1 cellular context compared by ENCODE assay signal in genomic region chr6:53605543-53606235, GRCh38.
TF ChIP-seq lines count a peak whose summit lies in the region.

No MANE protein-coding gene starts in this region.

TF ChIP-seq in WTC11, 78 proteins besides CTCF, POLR2A, EP300 and RAD21:
- TF ChIP-seq USF1 (CRISPR knock-in tag; IDR thresholded peaks at IDR 0.05) (no peak), ZBTB43 (CRISPR knock-in tag; IDR thresholded peaks at IDR 0.05) (no peak), ZNF671 (CRISPR knock-in tag; IDR thresholded peaks at IDR 0.05) (no peak), ZMAT4 (CRISPR knock-in tag; IDR thresholded peaks at IDR 0.05) (no peak), ZNF121 (CRISPR knock-in tag; IDR thresholded peaks at IDR 0.05) (no peak), NR1H2 (CRISPR knock-in tag; IDR thresholded peaks at IDR 0.05) (no peak), TP53 (CRISPR knock-in tag; IDR thresholded peaks at IDR 0.05) (no peak), ATF1 (CRISPR knock-in tag; IDR thresholded peaks at IDR 0.05) (no peak), RELA (CRISPR knock-in tag; IDR thresholded peaks at IDR 0.05; ENCODE audit: borderline replicate concordance) (no peak), IRF2 (CRISPR knock-in tag; IDR thresholded peaks at IDR 0.05; ENCODE audit: borderline replicate concordance, low read depth) (no peak), PREB (CRISPR knock-in tag; IDR thresholded peaks at IDR 0.05; ENCODE audit: borderline replicate concordance) (no peak), TEAD1 (CRISPR knock-in tag; IDR thresholded peaks at IDR 0.05) (no peak), AR (CRISPR knock-in tag; IDR thresholded peaks at IDR 0.05) (no peak), SMAD3 (CRISPR knock-in tag; IDR thresholded peaks at IDR 0.05; ENCODE audit: borderline replicate concordance) (no peak), NFYB (CRISPR knock-in tag; conservative IDR thresholded peaks at IDR 0.05; ENCODE audit: low read depth) (no peak), ZNF416 (CRISPR knock-in tag; IDR thresholded peaks at IDR 0.05) (no peak), FOXP1 (CRISPR knock-in tag; IDR thresholded peaks at IDR 0.05; ENCODE audit: borderline replicate concordance) (no peak), ZNF396 (CRISPR knock-in tag; IDR thresholded peaks at IDR 0.05; ENCODE audit: borderline replicate concordance) (no peak)
